Comparison of ENCODE assay signal across 18 cellular contexts in the genomic region with DNA sequence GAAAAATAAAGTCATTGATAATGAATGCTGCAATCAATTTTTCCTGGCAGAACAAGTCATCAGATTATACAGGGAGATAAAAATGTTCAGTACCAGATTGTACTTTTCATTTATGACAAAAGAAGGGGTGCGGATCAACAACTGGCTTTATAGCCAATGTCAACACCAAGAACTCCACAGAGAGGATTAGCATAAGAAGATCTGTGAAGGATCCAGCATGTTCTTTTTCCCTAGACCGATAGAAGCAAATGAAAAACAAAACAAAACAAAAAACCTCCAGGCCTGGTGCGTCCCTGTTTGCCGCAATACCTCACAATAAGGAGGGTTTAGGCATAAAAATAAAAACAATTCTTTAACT. TPM values are rescaled to one million over a fixed set of nuclear protein-coding genes. Genes with fewer than 3 reads are reported as not detected.
"Had no signal": no experiment of that assay in that cellular context is flagged by ENCODE, and none has a peak within 500 bp of the region (broad histone marks: within the 10 kb centered on the region; RNA-seq: fewer than 3 reads in every experiment).

No MANE protein-coding gene starts in this region.

- H3K4me1 ChIP-seq: esophagus squamous epithelium, foreskin keratinocyte, right lobe of liver, spleen, tibial artery, upper lobe of left lung, uterus had no signal

- DNase-seq: effector memory CD4-positive, alpha-beta T cell; esophagus squamous epithelium; foreskin keratinocyte; kidney; left cardiac atrium; mammary epithelial cell; naive thymus-derived CD8-positive, alpha-beta T cell; ovary; right lobe of liver; spleen; stimulated activated CD4-positive, alpha-beta T cell treated with anti-CD3 and anti-CD28 coated beads, Interleukin-15, amount 100 ng/mL, for 24 hours; stimulated activated CD4-positive, alpha-beta T cell treated with anti-CD3 and anti-CD28 coated beads, Interleukin-1b, Interleukin-23, amount 100 ng/mL, for 48 hours; stimulated activated CD4-positive, alpha-beta T cell treated with anti-CD3 and anti-CD28 coated beads, Interleukin-4, amount 100 ng/mL, for 24 hours; tibial artery; upper lobe of left lung; uterus had no signal

- H3K9me3 ChIP-seq: esophagus squamous epithelium, ovary, right lobe of liver, spleen, tibial artery, upper lobe of left lung, uterus had no signal

- H3K27me3 ChIP-seq: esophagus squamous epithelium, foreskin keratinocyte, hepatocyte, ovary, right lobe of liver, spleen, tibial artery, upper lobe of left lung, uterus had no signal

- H3K4me3 ChIP-seq: esophagus squamous epithelium, hepatocyte, ovary, right lobe of liver, spleen, tibial artery, upper lobe of left lung, uterus had no signal

- H3K36me3 ChIP-seq: esophagus squamous epithelium, ovary, right lobe of liver, spleen, tibial artery, upper lobe of left lung, uterus had no signal

- ATAC-seq: foreskin keratinocyte; left cardiac atrium; naive thymus-derived CD8-positive, alpha-beta T cell; right lobe of liver; stimulated activated memory B cell treated with anti-CD40 and anti-IgM and Interleukin-4, amounts not matched to agents 10 μg/mL and 1 μg/mL and 100 μg/mL, for 72 hours had no signal

- H3K27ac ChIP-seq: esophagus squamous epithelium, foreskin keratinocyte, hepatocyte, ovary, right lobe of liver, spleen, tibial artery, upper lobe of left lung, uterus had no signal

RNA-seq across cellular contexts. Expression of gene PRKAR2B, which starts 34.7 kb away (rescaled TPM):
- total RNA-seq: foreskin keratinocyte had no signal
